10 cellular contexts compared by ENCODE assay signal in the genomic region with DNA sequence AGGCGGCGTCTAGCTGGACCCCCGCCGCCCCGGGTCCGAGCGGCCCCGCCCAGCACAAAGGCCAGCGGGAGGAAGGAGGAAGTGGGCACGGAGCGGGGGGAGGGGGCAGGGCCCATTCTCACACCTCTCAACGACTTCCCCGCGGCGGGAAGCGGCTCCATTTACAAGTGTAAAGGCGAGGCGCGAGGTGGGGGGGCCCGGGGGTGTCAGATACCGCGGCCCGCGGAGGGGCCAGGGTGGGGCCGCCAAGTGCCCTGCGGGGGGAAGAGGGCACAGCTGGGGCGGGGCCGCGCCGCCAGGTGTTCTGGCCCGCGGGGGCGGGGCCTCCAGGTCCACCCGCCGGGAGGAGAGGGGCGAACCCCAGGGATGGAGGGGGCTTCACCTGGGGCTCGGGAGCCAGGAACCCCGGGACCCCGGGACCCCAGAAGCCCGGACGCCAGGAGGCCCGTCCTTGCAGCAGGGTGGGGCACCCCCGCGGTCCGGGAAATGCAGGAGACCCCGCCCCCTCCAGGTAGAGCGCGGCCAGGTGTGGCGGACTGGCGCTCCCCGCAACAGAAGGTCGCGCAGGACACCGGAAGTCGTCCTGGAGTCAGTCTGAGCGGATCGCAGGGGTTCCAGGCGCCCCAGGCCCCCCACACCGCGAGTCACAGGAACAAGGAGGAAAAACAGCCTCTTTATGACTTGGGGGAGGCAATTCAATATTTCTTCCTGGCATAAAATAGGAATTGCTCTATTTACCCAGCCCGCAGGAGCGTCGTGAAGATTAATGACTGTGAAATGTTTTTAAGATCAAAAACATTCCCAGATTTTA. TPM values are rescaled to one million over a fixed set of nuclear protein-coding genes. Genes with fewer than 3 reads are reported as not detected.
DNase-seq lines count a peak whose midpoint lies in the region; ATAC-seq and TF ChIP-seq lines count a peak whose summit lies in the region.
"Had no signal": no experiment of that assay in that cellular context is flagged by ENCODE, and none has a peak within 500 bp of the region (broad histone marks: within the 10 kb centered on the region; RNA-seq: fewer than 3 reads in every experiment).

No MANE protein-coding gene starts in this region.

- H3K4me3 ChIP-seq in HUES6 (ENCODE audit: low read depth, low read length) = peak overlapping the region; percentile 95

- H3K4me3 Mint-ChIP-seq in MCF 10A (ENCODE audit: unreplicated experiment) = peak overlapping the region; percentile 82
- no peak overlapping the region for H3K4me3 Mint-ChIP-seq in stimulated activated memory B cell treated with anti-CD40 and anti-IgM and Interleukin-4, amounts not matched to agents 10 μg/mL and 1 μg/mL and 100 μg/mL, for 72 hours

- peaks cover 89% of the 10 kb centered on the region for H3K4me1 ChIP-seq in HUES6 (ENCODE audit: control insufficient read depth, insufficient read depth, low read length)

- no peaks in the 10 kb centered on the region for H3K27me3 ChIP-seq in HUES6 (ENCODE audit: control insufficient read depth, insufficient read depth, low read length)

- H3K36me3 ChIP-seq in HUES6 (ENCODE audit: control insufficient read depth, insufficient read depth, low read length) = peaks cover 24% of the 10 kb centered on the region

- intact Hi-C loops in MCF 10A (cut with micrococcal nuclease) = no loop called here

- peak overlapping the region; percentile 77 for H3K9ac ChIP-seq in HUES6 (ENCODE audit: low read length)

- ATAC-seq in stimulated activated memory B cell treated with anti-CD40 and anti-IgM and Interleukin-4, amounts not matched to agents 10 μg/mL and 1 μg/mL and 100 μg/mL, for 72 hours = peak; percentile 28
- ATAC-seq in GM21360 (IDR thresholded peaks at IDR 0.05; ENCODE audit: unreplicated experiment) (no peak), GM19351 (IDR thresholded peaks at IDR 0.05; ENCODE audit: unreplicated experiment) (no peak)

- no peaks in the 10 kb centered on the region for H3K9me3 ChIP-seq in HUES6 (ENCODE audit: control insufficient read depth, insufficient read depth, low read depth, low read length)

- DNase-seq in MCF 10A (ENCODE audit: unreplicated experiment) (no peak), islet precursor cell (peak; percentile 56), AG08396 (ENCODE audit: low spot score) (no peak), GDM1 (lab: John Stamatoyannopoulos, UW) (no peak)
- DNase-seq: MV-4-11, T-helper 9 cell had no signal

- H3K27me3 Mint-ChIP-seq in MCF 10A (ENCODE audit: insufficient read depth, unreplicated experiment) = no peaks in the 10 kb centered on the region
- H3K27me3 Mint-ChIP-seq in stimulated activated memory B cell treated with anti-CD40 and anti-IgM and Interleukin-4, amounts not matched to agents 10 μg/mL and 1 μg/mL and 100 μg/mL, for 72 hours = peaks cover 85% of the 10 kb centered on the region

- H3K9me3 Mint-ChIP-seq in MCF 10A (ENCODE audit: unreplicated experiment) = no peaks in the 10 kb centered on the region
- no peaks in the 10 kb centered on the region for H3K9me3 Mint-ChIP-seq in stimulated activated memory B cell treated with anti-CD40 and anti-IgM and Interleukin-4, amounts not matched to agents 10 μg/mL and 1 μg/mL and 100 μg/mL, for 72 hours

- POLR2A ChIA-PET in MCF 10A (lab: Yijun Ruan, JAX) = interaction anchor here (0.6 to 7.8 kb wide), 5 partner anchors 26 to 1725 kb away, joined by 3 to 165 read pairs (median 9); no protein-coding TSS in a partner anchor

- peaks cover 13% of the 10 kb centered on the region for H3K36me3 Mint-ChIP-seq in MCF 10A (ENCODE audit: insufficient read depth, unreplicated experiment)
- H3K36me3 Mint-ChIP-seq in stimulated activated memory B cell treated with anti-CD40 and anti-IgM and Interleukin-4, amounts not matched to agents 10 μg/mL and 1 μg/mL and 100 μg/mL, for 72 hours = no peaks in the 10 kb centered on the region

- peak overlapping the region; percentile 81 for H3K27ac ChIP-seq in HUES6 (ENCODE audit: low read depth, low read length)

- no peak for TF ChIP-seq CTCF in MCF 10A (IDR thresholded peaks at IDR 0.05; ENCODE audit: unreplicated experiment)

- peak overlapping the region; percentile 92 for H3K27ac Mint-ChIP-seq in MCF 10A (ENCODE audit: low read depth, unreplicated experiment)
- no peak overlapping the region for H3K27ac Mint-ChIP-seq in stimulated activated memory B cell treated with anti-CD40 and anti-IgM and Interleukin-4, amounts not matched to agents 10 μg/mL and 1 μg/mL and 100 μg/mL, for 72 hours

- CTCF ChIA-PET in MCF 10A (lab: Yijun Ruan, JAX) = interaction anchor here (1.2 to 3.6 kb wide), 4 partner anchors 28 to 191 kb away, joined by 3 to 23 read pairs (median 6); no protein-coding TSS in a partner anchor

- BruUV-seq in MCF 10A (replicated peaks; lab: Mats Ljungman, UMichigan) = no TSS peak

- H3K4me1 Mint-ChIP-seq in MCF 10A (ENCODE audit: insufficient read depth, unreplicated experiment) = peaks cover 76% of the 10 kb centered on the region
- H3K4me1 Mint-ChIP-seq in stimulated activated memory B cell treated with anti-CD40 and anti-IgM and Interleukin-4, amounts not matched to agents 10 μg/mL and 1 μg/mL and 100 μg/mL, for 72 hours = peaks cover 3% of the 10 kb centered on the region

RNA-seq across cellular contexts. Expression of a gene that starts 8.3 kb away (rescaled TPM):
- 129 and 152 TPM in 2 replicates for total RNA-seq in MCF 10A (2022)
